14 cellular contexts compared by ENCODE assay signal in genomic region chr6:3363296-3364025, GRCh38.
DNase-seq lines count a peak whose midpoint lies in the region; TF ChIP-seq lines count a peak whose summit lies in the region.
"Had no signal": no experiment of that assay in that cellular context is flagged by ENCODE, and none has a peak within 500 bp of the region (broad histone marks: within the 10 kb centered on the region; RNA-seq: fewer than 3 reads in every experiment).

No MANE protein-coding gene starts in this region.

- no peaks in the 10 kb centered on the region for H3K27me3 Mint-ChIP-seq in neural progenitor cell (ENCODE audit: insufficient read depth, low read depth)

- intact Hi-C loops in dorsolateral prefrontal cortex (cut with DNase I): no loop called here

- no peak overlapping the region for H3K4me2 ChIP-seq in neural progenitor cell

- H3K27ac ChIP-seq in dorsolateral prefrontal cortex (peak overlapping the region in 30 of 59 donors; percentile 1 to 97 (median 48)), neural progenitor cell (no peak overlapping the region)
- H3K27ac ChIP-seq: gastrocnemius medialis had no signal

- H3K9me3 ChIP-seq in neural progenitor cell (ENCODE audit: low read depth): no peaks in the 10 kb centered on the region
- H3K9me3 ChIP-seq: gastrocnemius medialis had no signal

- H3K4me3 ChIP-seq in dorsolateral prefrontal cortex: no peak overlapping the region
- H3K4me3 ChIP-seq in neural progenitor cell: no peak overlapping the region
- H3K4me3 ChIP-seq: gastrocnemius medialis had no signal

- peaks cover 4% of the 10 kb centered on the region for H3K4me1 ChIP-seq in neural progenitor cell
- H3K4me1 ChIP-seq: gastrocnemius medialis had no signal

- no peaks in the 10 kb centered on the region for H3F3A ChIP-seq in neural progenitor cell (ENCODE audit: low read depth)

- DNase-seq in DMS79 treated with DMSO at 0.1 percent for 48 hours (lab: John Stamatoyannopoulos, UW): peak; percentile 6
- no peak for DNase-seq in DMS79 (lab: John Stamatoyannopoulos, UW)
- peak; percentile 51 for DNase-seq in NCI-H1105 (lab: John Stamatoyannopoulos, UW)
- no peak for DNase-seq in dorsolateral prefrontal cortex
- DNase-seq in neural progenitor cell (ENCODE audit: low spot score): no peak
- no peak for DNase-seq in T-helper 2 cell
- no peak for DNase-seq in GM19238 (ENCODE audit: insufficient read length, low spot score)
- no peak for DNase-seq in stimulated activated CD4-positive, alpha-beta T cell treated with anti-CD3 and anti-CD28 coated beads, Interleukin-2, amount 100 ng/mL, for 48 hours
- DNase-seq: central memory CD4-positive, alpha-beta T cell; gastrocnemius medialis; H9; stimulated activated CD4-positive, alpha-beta T cell treated with anti-CD3 and anti-CD28 coated beads, Interleukin-12 subunit alpha, Interleukin-12 subunit beta, amount 100 ng/mL, for 4 hours had no signal

- no peak overlapping the region for H2AFZ ChIP-seq in neural progenitor cell (replicated peaks)

- peaks cover 57% of the 10 kb centered on the region for H3K4me1 Mint-ChIP-seq in neural progenitor cell

- TF ChIP-seq CTCF in dorsolateral prefrontal cortex (IDR thresholded peaks at IDR 0.05 in 54 of 56, conservative IDR thresholded peaks at IDR 0.05 in 2 of 56; ENCODE audit: low read depth in 1 of 56, partially characterized antibody in 56 of 56) (no peak), neural progenitor cell (IDR thresholded peaks at IDR 0.05) (no peak)

- H3K9me3 Mint-ChIP-seq in neural progenitor cell: no peaks in the 10 kb centered on the region
- H3K9me3 Mint-ChIP-seq: activated T-helper 1 cell treated with anti-CD3 and anti-CD28 coated beads, Interleukin-12 subunit alpha, Interleukin-12 subunit beta, Interleukin-2, Interleukin-4 antibody, amounts not matched to agents 30 ng/mL and 10 ng/mL and 1 ng/mL, durations not matched to agents 14 hours and 24 hours and 36 hours; H9; stimulated activated memory B cell treated with anti-CD40 and anti-IgM and Interleukin-4, amounts not matched to agents 10 μg/mL and 1 μg/mL and 100 μg/mL, for 72 hours had no signal

- no peak overlapping the region for H3K9ac ChIP-seq in neural progenitor cell

- H3K27me3 ChIP-seq in dorsolateral prefrontal cortex: no peaks in the 10 kb centered on the region
- no peaks in the 10 kb centered on the region for H3K27me3 ChIP-seq in neural progenitor cell
- H3K27me3 ChIP-seq: gastrocnemius medialis had no signal

- H3K79me2 ChIP-seq in neural progenitor cell (ENCODE audit: low read depth): no peaks in the 10 kb centered on the region

- H4K20me1 ChIP-seq in neural progenitor cell (ENCODE audit: low read depth): no peaks in the 10 kb centered on the region

- H3K36me3 ChIP-seq in neural progenitor cell: no peaks in the 10 kb centered on the region
- H3K36me3 ChIP-seq: gastrocnemius medialis had no signal

- no peak overlapping the region for H3K4me3 Mint-ChIP-seq in neural progenitor cell
- H3K4me3 Mint-ChIP-seq: activated T-helper 1 cell treated with anti-CD3 and anti-CD28 coated beads, Interleukin-12 subunit alpha, Interleukin-12 subunit beta, Interleukin-2, Interleukin-4 antibody, amounts not matched to agents 30 ng/mL and 10 ng/mL and 1 ng/mL, durations not matched to agents 14 hours and 24 hours and 36 hours; H9; stimulated activated memory B cell treated with anti-CD40 and anti-IgM and Interleukin-4, amounts not matched to agents 10 μg/mL and 1 μg/mL and 100 μg/mL, for 72 hours had no signal

- peaks cover 32% of the 10 kb centered on the region for H3K36me3 Mint-ChIP-seq in neural progenitor cell
- H3K36me3 Mint-ChIP-seq: stimulated activated memory B cell treated with anti-CD40 and anti-IgM and Interleukin-4, amounts not matched to agents 10 μg/mL and 1 μg/mL and 100 μg/mL, for 72 hours had no signal

- peak overlapping the region; percentile 62 for H3K27ac Mint-ChIP-seq in neural progenitor cell
- H3K27ac Mint-ChIP-seq: activated T-helper 1 cell treated with anti-CD3 and anti-CD28 coated beads, Interleukin-12 subunit alpha, Interleukin-12 subunit beta, Interleukin-2, Interleukin-4 antibody, amounts not matched to agents 30 ng/mL and 10 ng/mL and 1 ng/mL, durations not matched to agents 14 hours and 24 hours and 36 hours; stimulated activated memory B cell treated with anti-CD40 and anti-IgM and Interleukin-4, amounts not matched to agents 10 μg/mL and 1 μg/mL and 100 μg/mL, for 72 hours had no signal

Comparison
In these comparisons a context has a peak if more than half of its experiments do, and no peak if none do; other contexts are left out.
1. DNase-seq: peak in DMS79 treated with DMSO at 0.1 percent for 48 hours (single experiment) and NCI-H1105 (single experiment); none in DMS79 (single experiment), dorsolateral prefrontal cortex (0 of 10), neural progenitor cell (single experiment), T-helper 2 cell (0 of 5), GM19238 (single experiment) and stimulated activated CD4-positive, alpha-beta T cell treated with anti-CD3 and anti-CD28 coated beads, Interleukin-2, amount 100 ng/mL, for 48 hours (0 of 2).